Comparison of ENCODE assay signal across 37 cellular contexts in the genomic region with DNA sequence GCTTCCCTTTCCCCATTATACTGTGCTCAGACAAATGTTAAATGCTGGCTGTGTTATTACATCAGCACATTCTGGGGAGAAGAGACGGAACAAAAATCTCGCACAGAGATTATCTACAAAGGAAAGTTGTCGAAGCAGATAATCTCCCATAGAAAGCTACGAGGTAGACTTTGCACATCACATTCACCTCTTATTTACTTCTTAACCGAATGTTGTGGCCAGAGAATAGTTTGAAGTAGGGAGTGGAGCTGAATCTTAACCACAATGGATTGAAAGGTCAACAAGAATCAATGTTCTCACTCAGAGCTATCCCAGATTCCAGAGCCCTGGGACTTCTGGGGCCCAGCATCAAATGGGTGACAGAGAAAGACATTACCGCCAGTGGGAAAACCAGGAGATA. TPM values are rescaled to one million over a fixed set of nuclear protein-coding genes. Genes with fewer than 3 reads are reported as not detected.
"Had no signal": no experiment of that assay in that cellular context is flagged by ENCODE, and none has a peak within 500 bp of the region (broad histone marks: within the 10 kb centered on the region; RNA-seq: fewer than 3 reads in every experiment).

No MANE protein-coding gene starts in this region.

- H3K4me3 Mint-ChIP-seq: activated B cell treated with CpG ODN at 0.5 μM for 24 hours; activated CD4-positive, alpha-beta memory T cell treated with anti-CD3 and anti-CD28 coated beads for 36 hours; activated CD4-positive, alpha-beta T cell treated with anti-CD3 and anti-CD28 coated beads, Interleukin-2, amount 10 ng/mL, durations not matched to agents 24 days and 14 days; activated CD8-positive, alpha-beta T cell treated with anti-CD3 and anti-CD28 coated beads for 36 hours; activated naive CD4-positive, alpha-beta T cell treated with anti-CD3 and anti-CD28 coated beads, Interleukin-2, amount 10 ng/mL, durations not matched to agents 7 days and 5 days; activated naive CD4-positive, alpha-beta T cell treated with anti-CD3 and anti-CD28 coated beads, Interleukin-2, amount 50 U/mL, for 24 hours; activated naive CD8-positive, alpha-beta T cell; activated naive CD8-positive, alpha-beta T cell treated with anti-CD3 and anti-CD28 coated beads, Interleukin-2, amount 10 ng/mL, durations not matched to agents 7 days and 5 days; activated naive CD8-positive, alpha-beta T cell treated with anti-CD3 and anti-CD28 coated beads, Interleukin-2, amount 50 U/mL, for 24 hours; activated T-cell treated with anti-CD3 and anti-CD28 coated beads, Interleukin-2, amount 50 U/mL, for 24 hours; activated T-cell treated with anti-CD3 and anti-CD28 coated beads, Interleukin-2, amount 50 U/mL, for 72 hours; activated T-helper 1 cell treated with anti-CD3 and anti-CD28 coated beads, Interleukin-12 subunit alpha, Interleukin-12 subunit beta, Interleukin-2, Interleukin-4 antibody, amounts not matched to agents 30 ng/mL and 10 ng/mL and 1 ng/mL, durations not matched to agents 14 hours and 24 hours and 36 hours; activated T-helper 17 cell treated with anti-CD3 and anti-CD28 coated beads, Interleukin-2, amount 50 U/mL, for 72 hours; brain; central memory CD8-positive, alpha-beta T cell; T-helper 1 cell treated with Interleukin-12 subunit alpha and Interleukin-12 subunit beta and Interleukin-4 antibody, amounts not matched to agents 30 μg/mL and 1 μg/mL, for 36 hours; T-helper 2 cell treated with Interferon-gamma antibody and Interleukin-4, amounts not matched to agents 5 μg/mL and 100 μg/mL, for 36 hours had no signal

- H3K4me1 Mint-ChIP-seq: activated B cell treated with CpG ODN at 0.5 μM for 24 hours; activated CD4-positive, alpha-beta T cell treated with anti-CD3 and anti-CD28 coated beads, Interleukin-2, amount 10 ng/mL, durations not matched to agents 24 days and 14 days; activated naive CD4-positive, alpha-beta T cell treated with anti-CD3 and anti-CD28 coated beads, Interleukin-2, amount 10 ng/mL, durations not matched to agents 7 days and 5 days; activated naive CD4-positive, alpha-beta T cell treated with anti-CD3 and anti-CD28 coated beads, Interleukin-2, amount 50 U/mL, for 24 hours; activated naive CD8-positive, alpha-beta T cell treated with anti-CD3 and anti-CD28 coated beads, Interleukin-2, amount 10 ng/mL, durations not matched to agents 7 days and 5 days; activated naive CD8-positive, alpha-beta T cell treated with anti-CD3 and anti-CD28 coated beads, Interleukin-2, amount 50 U/mL, for 24 hours; activated T-helper 17 cell treated with anti-CD3 and anti-CD28 coated beads, Interleukin-2, amount 50 U/mL, for 72 hours; brain; central memory CD8-positive, alpha-beta T cell had no signal

- DNase-seq: activated B cell treated with CpG ODN at 0.5 μM for 24 hours; activated CD4-positive, alpha-beta memory T cell treated with anti-CD3 and anti-CD28 coated beads for 36 hours; activated CD4-positive, alpha-beta T cell treated with anti-CD3 and anti-CD28 coated beads for 4 hours; activated CD4-positive, alpha-beta T cell treated with anti-CD3 and anti-CD28 coated beads, Interleukin-2, amount 10 ng/mL, durations not matched to agents 24 days and 14 days; activated CD4-positive, alpha-beta T cell treated with anti-CD3 and anti-CD28 coated beads, Interleukin-2, amount 50 U/mL, for 1 hour; activated CD4-positive, alpha-beta T cell treated with anti-CD3 and anti-CD28 coated beads, Interleukin-2, amount 50 U/mL, for 4 hours; activated CD4-positive, CD25-positive, alpha-beta regulatory T cell treated with anti-CD3 and anti-CD28 coated beads, Interleukin-2, amount 50 U/mL, for 72 hours; activated CD8-positive, alpha-beta memory T cell treated with anti-CD3 and anti-CD28 coated beads, Interleukin-2, amount 50 U/mL, for 4 hours; activated CD8-positive, alpha-beta T cell treated with anti-CD3 and anti-CD28 coated beads for 36 hours; activated effector memory CD4-positive, alpha-beta T cell treated with anti-CD3 and anti-CD28 coated beads, Interleukin-2, amount 50 U/mL, for 16 hours; activated gamma-delta T cell treated with Interleukin-2 at 50 U/mL for 16 hours; activated naive CD4-positive, alpha-beta T cell; activated naive CD4-positive, alpha-beta T cell treated with anti-CD3 and anti-CD28 coated beads, Interleukin-2, amount 10 ng/mL, durations not matched to agents 7 days and 5 days; activated naive CD8-positive, alpha-beta T cell treated with anti-CD3 and anti-CD28 coated beads, Interleukin-2, amount 10 ng/mL, durations not matched to agents 7 days and 5 days; activated naive CD8-positive, alpha-beta T cell treated with anti-CD3 and anti-CD28 coated beads, Interleukin-2, amount 50 U/mL, for 24 hours; activated T-cell treated with anti-CD3 and anti-CD28 coated beads, Interleukin-2, amount 50 U/mL, for 24 hours; activated T-cell treated with anti-CD3 and anti-CD28 coated beads, Interleukin-2, amount 50 U/mL, for 72 hours; amygdala; anterior cingulate cortex; caudate nucleus; cerebellar nuclear complex; T-helper 1 cell; T-helper 2 cell; T-helper 9 cell had no signal

- H3K36me3 Mint-ChIP-seq: activated CD4-positive, alpha-beta memory T cell treated with anti-CD3 and anti-CD28 coated beads for 36 hours; activated naive CD4-positive, alpha-beta T cell treated with anti-CD3 and anti-CD28 coated beads, Interleukin-2, amount 10 ng/mL, durations not matched to agents 7 days and 5 days; activated naive CD4-positive, alpha-beta T cell treated with anti-CD3 and anti-CD28 coated beads, Interleukin-2, amount 50 U/mL, for 24 hours; activated naive CD8-positive, alpha-beta T cell; activated naive CD8-positive, alpha-beta T cell treated with anti-CD3 and anti-CD28 coated beads, Interleukin-2, amount 10 ng/mL, durations not matched to agents 7 days and 5 days; brain had no signal

- ATAC-seq: activated CD8-positive, alpha-beta T cell treated with anti-CD3 and anti-CD28 coated beads for 36 hours; activated naive CD8-positive, alpha-beta T cell treated with anti-CD3 and anti-CD28 coated beads, Interleukin-2, amount 50 U/mL, for 24 hours; activated T-cell treated with anti-CD3 and anti-CD28 coated beads, Interleukin-2, amount 50 U/mL, for 72 hours; activated T-helper 17 cell treated with anti-CD3 and anti-CD28 coated beads, Interleukin-2, amount 50 U/mL, for 72 hours had no signal

- H3K27me3 ChIP-seq: ascending aorta, cardiac muscle cell had no signal

- H3K36me3 ChIP-seq: ascending aorta, cardiac muscle cell had no signal

- H3K4me1 ChIP-seq: ascending aorta had no signal

- H3K4me3 ChIP-seq: ascending aorta, cardiac muscle cell had no signal

- H3K27me3 Mint-ChIP-seq: activated CD4-positive, alpha-beta memory T cell treated with anti-CD3 and anti-CD28 coated beads for 36 hours; activated CD4-positive, alpha-beta T cell treated with anti-CD3 and anti-CD28 coated beads, Interleukin-2, amount 10 ng/mL, durations not matched to agents 24 days and 14 days; activated CD8-positive, alpha-beta T cell treated with anti-CD3 and anti-CD28 coated beads for 36 hours; activated naive CD4-positive, alpha-beta T cell treated with anti-CD3 and anti-CD28 coated beads, Interleukin-2, amount 50 U/mL, for 24 hours; activated naive CD8-positive, alpha-beta T cell; activated naive CD8-positive, alpha-beta T cell treated with anti-CD3 and anti-CD28 coated beads, Interleukin-2, amount 50 U/mL, for 24 hours; activated T-cell treated with anti-CD3 and anti-CD28 coated beads, Interleukin-2, amount 50 U/mL, for 24 hours; activated T-helper 17 cell treated with anti-CD3 and anti-CD28 coated beads, Interleukin-2, amount 50 U/mL, for 72 hours; brain; central memory CD8-positive, alpha-beta T cell had no signal

- H3K9me3 Mint-ChIP-seq: activated B cell treated with CpG ODN at 0.5 μM for 24 hours; activated CD4-positive, alpha-beta T cell treated with anti-CD3 and anti-CD28 coated beads, Interleukin-2, amount 10 ng/mL, durations not matched to agents 24 days and 14 days; activated naive CD4-positive, alpha-beta T cell treated with anti-CD3 and anti-CD28 coated beads, Interleukin-2, amount 10 ng/mL, durations not matched to agents 7 days and 5 days; activated T-helper 1 cell treated with anti-CD3 and anti-CD28 coated beads, Interleukin-12 subunit alpha, Interleukin-12 subunit beta, Interleukin-2, Interleukin-4 antibody, amounts not matched to agents 30 ng/mL and 10 ng/mL and 1 ng/mL, durations not matched to agents 14 hours and 24 hours and 36 hours; activated T-helper 17 cell treated with anti-CD3 and anti-CD28 coated beads, Interleukin-2, amount 50 U/mL, for 72 hours; central memory CD8-positive, alpha-beta T cell; T-helper 1 cell treated with Interleukin-12 subunit alpha and Interleukin-12 subunit beta and Interleukin-4 antibody, amounts not matched to agents 30 μg/mL and 1 μg/mL, for 36 hours; T-helper 2 cell treated with Interferon-gamma antibody and Interleukin-4, amounts not matched to agents 5 μg/mL and 100 μg/mL, for 36 hours had no signal

- H3K9me3 ChIP-seq: ascending aorta had no signal

- H3K27ac Mint-ChIP-seq: activated B cell treated with CpG ODN at 0.5 μM for 24 hours; activated CD4-positive, alpha-beta memory T cell treated with anti-CD3 and anti-CD28 coated beads for 36 hours; activated CD4-positive, alpha-beta T cell treated with anti-CD3 and anti-CD28 coated beads, Interleukin-2, amount 10 ng/mL, durations not matched to agents 24 days and 14 days; activated CD8-positive, alpha-beta T cell treated with anti-CD3 and anti-CD28 coated beads for 36 hours; activated naive CD4-positive, alpha-beta T cell treated with anti-CD3 and anti-CD28 coated beads, Interleukin-2, amount 10 ng/mL, durations not matched to agents 7 days and 5 days; activated naive CD4-positive, alpha-beta T cell treated with anti-CD3 and anti-CD28 coated beads, Interleukin-2, amount 50 U/mL, for 24 hours; activated naive CD8-positive, alpha-beta T cell; activated naive CD8-positive, alpha-beta T cell treated with anti-CD3 and anti-CD28 coated beads, Interleukin-2, amount 10 ng/mL, durations not matched to agents 7 days and 5 days; activated naive CD8-positive, alpha-beta T cell treated with anti-CD3 and anti-CD28 coated beads, Interleukin-2, amount 50 U/mL, for 24 hours; activated T-cell treated with anti-CD3 and anti-CD28 coated beads, Interleukin-2, amount 50 U/mL, for 24 hours; activated T-cell treated with anti-CD3 and anti-CD28 coated beads, Interleukin-2, amount 50 U/mL, for 72 hours; activated T-helper 1 cell treated with anti-CD3 and anti-CD28 coated beads, Interleukin-12 subunit alpha, Interleukin-12 subunit beta, Interleukin-2, Interleukin-4 antibody, amounts not matched to agents 30 ng/mL and 10 ng/mL and 1 ng/mL, durations not matched to agents 14 hours and 24 hours and 36 hours; activated T-helper 17 cell treated with anti-CD3 and anti-CD28 coated beads, Interleukin-2, amount 50 U/mL, for 72 hours; brain; T-helper 1 cell treated with Interleukin-12 subunit alpha and Interleukin-12 subunit beta and Interleukin-4 antibody, amounts not matched to agents 30 μg/mL and 1 μg/mL, for 36 hours; T-helper 2 cell treated with Interferon-gamma antibody and Interleukin-4, amounts not matched to agents 5 μg/mL and 100 μg/mL, for 36 hours had no signal

RNA-seq across cellular contexts. Expression of a gene that starts 31.6 kb away (rescaled TPM):
- total RNA-seq: activated B cell treated with CpG ODN at 0.5 μM for 24 hours; activated T-helper 1 cell treated with anti-CD3 and anti-CD28 coated beads, Interleukin-12 subunit alpha, Interleukin-12 subunit beta, Interleukin-2, Interleukin-4 antibody, amounts not matched to agents 30 ng/mL and 10 ng/mL and 1 ng/mL, durations not matched to agents 14 hours and 24 hours and 36 hours; ascending aorta had no signal

RNA-seq across cellular contexts. Expression of a gene that starts 59.9 kb away (rescaled TPM):
- total RNA-seq: activated B cell treated with CpG ODN at 0.5 μM for 24 hours; activated CD4-positive, alpha-beta memory T cell treated with anti-CD3 and anti-CD28 coated beads for 36 hours; activated CD4-positive, alpha-beta T cell treated with anti-CD3 and anti-CD28 coated beads, Interleukin-2, amount 10 ng/mL, durations not matched to agents 24 days and 14 days; activated CD8-positive, alpha-beta memory T cell treated with anti-CD3 and anti-CD28 coated beads for 36 hours; activated CD8-positive, alpha-beta T cell treated with anti-CD3 and anti-CD28 coated beads for 36 hours; activated naive CD8-positive, alpha-beta T cell treated with anti-CD3 and anti-CD28 coated beads, Interleukin-2, amount 10 ng/mL, durations not matched to agents 7 days and 5 days; activated T-cell treated with anti-CD3 and anti-CD28 coated beads, Interleukin-2, amount 50 U/mL, for 72 hours; activated T-helper 1 cell treated with anti-CD3 and anti-CD28 coated beads, Interleukin-12 subunit alpha, Interleukin-12 subunit beta, Interleukin-2, Interleukin-4 antibody, amounts not matched to agents 30 ng/mL and 10 ng/mL and 1 ng/mL, durations not matched to agents 14 hours and 24 hours and 36 hours; activated T-helper 17 cell treated with anti-CD3 and anti-CD28 coated beads, Interleukin-2, amount 50 U/mL, for 72 hours; ascending aorta; bronchial epithelial cell; cardiac muscle cell; chondrocyte had no signal
